2 cellular contexts compared by ENCODE assay signal in the genomic region with DNA sequence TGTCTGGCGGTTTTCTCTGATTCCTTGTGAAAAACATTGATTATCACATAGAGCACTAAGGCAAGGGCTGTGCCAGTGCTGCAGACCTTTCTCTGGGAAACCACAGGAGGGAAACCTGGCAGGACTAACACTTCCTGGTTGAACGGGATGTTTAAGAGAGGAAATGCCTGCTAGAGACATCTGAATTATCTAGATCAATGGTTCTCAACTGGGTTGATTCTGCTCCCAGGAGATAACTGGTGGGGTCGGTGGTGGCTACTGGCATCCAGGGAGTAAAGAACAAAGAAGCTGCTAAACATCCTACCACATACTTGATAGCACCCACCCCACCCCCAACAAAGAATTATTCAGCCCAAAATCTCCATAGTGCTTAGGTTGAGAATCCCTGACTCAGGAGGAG.
TF ChIP-seq lines count a peak whose summit lies in the region.

No MANE protein-coding gene starts in this region.

TF ChIP-seq in H1, 55 proteins besides CTCF, POLR2A, EP300 and RAD21 (continued from another document):
- no peak for TF ChIP-seq SP2 (IDR thresholded peaks at IDR 0.05; ENCODE audit: low read length)
- TF ChIP-seq HDAC6 (IDR thresholded peaks at IDR 0.05; ENCODE audit: low read depth, low read length) = no peak
- no peak for TF ChIP-seq ASH2L (IDR thresholded peaks at IDR 0.05; ENCODE audit: low read length)

TF ChIP-seq in HEK293T, 16 proteins besides CTCF, POLR2A, EP300 and RAD21 (continued from another document):
- TF ChIP-seq, protein P1, sequence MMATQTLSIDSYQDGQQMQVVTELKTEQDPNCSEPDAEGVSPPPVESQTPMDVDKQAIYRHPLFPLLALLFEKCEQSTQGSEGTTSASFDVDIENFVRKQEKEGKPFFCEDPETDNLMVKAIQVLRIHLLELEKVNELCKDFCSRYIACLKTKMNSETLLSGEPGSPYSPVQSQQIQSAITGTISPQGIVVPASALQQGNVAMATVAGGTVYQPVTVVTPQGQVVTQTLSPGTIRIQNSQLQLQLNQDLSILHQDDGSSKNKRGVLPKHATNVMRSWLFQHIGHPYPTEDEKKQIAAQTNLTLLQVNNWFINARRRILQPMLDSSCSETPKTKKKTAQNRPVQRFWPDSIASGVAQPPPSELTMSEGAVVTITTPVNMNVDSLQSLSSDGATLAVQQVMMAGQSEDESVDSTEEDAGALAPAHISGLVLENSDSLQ (IDR thresholded peaks at IDR 0.05) = no peak
- TF ChIP-seq ARNT (IDR thresholded peaks at IDR 0.05) (no peak), BHLHE40 (IDR thresholded peaks at IDR 0.05; ENCODE audit: borderline replicate concordance) (no peak), HDGF (IDR thresholded peaks at IDR 0.05; ENCODE audit: borderline replicate concordance) (no peak), TARDBP (IDR thresholded peaks at IDR 0.05) (no peak), L3MBTL2 (conservative IDR thresholded peaks at IDR 0.05) (no peak), FOXK2 (IDR thresholded peaks at IDR 0.05) (no peak), CTBP1 (IDR thresholded peaks at IDR 0.05; ENCODE audit: borderline replicate concordance) (no peak)
TF ChIP-seq in HEK293T: peak in this region for 0.
